In the genomic region with DNA sequence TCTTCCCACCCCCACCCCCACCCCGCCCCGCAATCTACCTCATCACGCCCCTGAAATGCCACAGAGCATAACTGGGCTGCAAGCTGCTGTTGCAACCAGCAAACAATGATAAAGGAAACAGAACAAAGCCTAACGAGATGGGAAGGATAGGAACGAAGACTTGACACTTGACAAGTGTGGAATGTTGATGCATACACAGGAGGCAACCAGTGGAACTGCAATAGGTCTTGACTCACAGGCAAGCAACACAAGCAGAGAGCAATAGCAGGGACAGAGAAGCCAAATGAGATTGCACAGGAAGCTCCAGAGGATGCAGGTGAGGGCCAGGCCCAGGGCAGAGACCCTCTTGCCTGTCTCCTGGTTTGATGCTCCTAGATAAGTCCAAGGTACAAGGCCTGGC, we compare ENCODE assay signal across 32 cellular contexts.
DNase-seq lines count a peak whose midpoint lies in the region; ATAC-seq, FAIRE-seq and TF ChIP-seq lines count a peak whose summit lies in the region.
"Had no signal": no experiment of that assay in that cellular context is flagged by ENCODE, and none has a peak within 500 bp of the region (broad histone marks: within the 10 kb centered on the region; RNA-seq: fewer than 3 reads in every experiment).

No MANE protein-coding gene starts in this region.

- BruUV-seq in HCT116 (replicated peaks; lab: Mats Ljungman, UMichigan) (no TSS peak), GM12878 (replicated peaks; lab: Mats Ljungman, UMichigan) (no TSS peak)

- no peak for TF ChIP-seq POLR2A in HCT116 (IDR thresholded peaks at IDR 0.05; ENCODE audit: borderline replicate concordance, extremely low read depth, insufficient read depth, insufficient read length)
- TF ChIP-seq POLR2A in GM12878 (IDR thresholded peaks at IDR 0.05; ENCODE audit: low read depth, low read length): no peak

- H3K9me2 ChIP-seq in HCT116 (ENCODE audit: insufficient read depth): no peaks in the 10 kb centered on the region

- FAIRE-seq in GM12878 (lab: Jason Lieb, UNC): no peak
- FAIRE-seq: astrocyte, D721Med, kidney, pancreas had no signal

- CTCF ChIA-PET in HCT116 (lab: Charles Lee) (no interaction called here), GM12878 (lab: Yijun Ruan, JAX) (interaction anchor here (0.6 to 4.6 kb wide), 8 partner anchors 8 to 74 kb away, joined by 3 to 46 read pairs (median 6); no protein-coding TSS in a partner anchor)

- peak overlapping the region; percentile 83 for H3K4me2 ChIP-seq in HCT116 (ENCODE audit: low read length)
- peak overlapping the region; percentile 49 for H3K4me2 ChIP-seq in GM12878 (ENCODE audit: control insufficient read depth, insufficient read depth)

- H3K4me1 ChIP-seq in HCT116 (ENCODE audit: control insufficient read depth in 1 of 2, insufficient read depth in 2 of 2, low read length in 2 of 2) (peaks cover 4 to 17% of the 10 kb centered on the region in 2 experiments; a peak in 3 of 4 replicates), GM12878 (ENCODE audit: control insufficient read depth, insufficient read depth, low read length) (peaks cover 10% of the 10 kb centered on the region; the same call in 1 of the 2 replicates)
- H3K4me1 ChIP-seq: pancreas, Peyer's patch, right atrium auricular region had no signal

- H3K9ac ChIP-seq in HCT116 (ENCODE audit: low read length): no peak overlapping the region
- peak overlapping the region; percentile 57 for H3K9ac ChIP-seq in GM12878 (ENCODE audit: control insufficient read depth, insufficient read depth, low read length)

- no peak overlapping the region for H2AFZ ChIP-seq in HCT116 (ENCODE audit: low read depth, low read length, poor library complexity, severe bottlenecking)
- no peak overlapping the region; the same call in 1 of the 2 replicates for H2AFZ ChIP-seq in GM12878 (ENCODE audit: control insufficient read depth, low read depth, low read length)

- TF ChIP-seq EP300 in GM12878 (IDR thresholded peaks at IDR 0.05; ENCODE audit: borderline replicate concordance in 1 of 2, control insufficient read depth in 1 of 2, low read depth in 2 of 2, low read length in 2 of 2): no peak

- H3K27me3 ChIP-seq in HCT116 (ENCODE audit: insufficient read depth, low read length) (no peaks in the 10 kb centered on the region), GM12878 (replicated peaks in 1 of 2; ENCODE audit: control insufficient read depth in 2 of 2, insufficient read depth in 2 of 2, low read length in 1 of 2) (no peaks in the 10 kb centered on the region), brain microvascular endothelial cell (replicated peaks) (no peaks in the 10 kb centered on the region), MG63 (no peaks in the 10 kb centered on the region)
- H3K27me3 ChIP-seq: pancreas, Peyer's patch, right atrium auricular region had no signal

- intact Hi-C loops in HCT116 (cut with micrococcal nuclease): no loop called here
- intact Hi-C loops in GM12878 (cut with micrococcal nuclease; ENCODE audit: unreplicated experiment): loop anchor here (5.0 kb wide), 1 partner anchor 36 kb away; no protein-coding TSS in a partner anchor

- no peaks in the 10 kb centered on the region for H4K20me1 ChIP-seq in HCT116 (ENCODE audit: insufficient read depth)
- no peaks in the 10 kb centered on the region for H4K20me1 ChIP-seq in GM12878 (ENCODE audit: control insufficient read depth, insufficient read depth)

- H3K36me3 ChIP-seq in HCT116 (ENCODE audit: control insufficient read depth in 1 of 2, insufficient read depth in 2 of 2, low read length in 2 of 2): peaks cover 0 to 2% of the 10 kb centered on the region in 2 experiments; a peak in 2 of 4 replicates
- H3K36me3 ChIP-seq in GM12878 (ENCODE audit: control insufficient read depth in 2 of 2, insufficient read depth in 2 of 2, low read length in 1 of 2): no peaks in the 10 kb centered on the region
- H3K36me3 ChIP-seq in brain microvascular endothelial cell (replicated peaks): no peaks in the 10 kb centered on the region
- no peaks in the 10 kb centered on the region for H3K36me3 ChIP-seq in MG63
- H3K36me3 ChIP-seq: pancreas, Peyer's patch, right atrium auricular region had no signal

- DNase-seq in Caki2 (ENCODE audit: low read depth) (peak; percentile 37), HCT116 (ENCODE audit: low read depth, low spot score) (no peak), GM12878 (ENCODE audit: low read depth, low spot score) (no peak), left kidney (ENCODE audit: low read depth, low spot score) (peak; percentile 24), brain microvascular endothelial cell (no peak), NOMO-1 treated with DMSO at 0.1 percent for 48 hours (lab: John Stamatoyannopoulos, UW; ENCODE audit: unreplicated experiment) (no peak), MG63 (no peak)
- no peak for DNase-seq in stimulated activated naive CD4-positive, alpha-beta T cell treated with Interleukin-2 at 50 U/mL for 16 hours (lab: John Stamatoyannopoulos, UW)
- DNase-seq: activated CD4-positive, alpha-beta T cell treated with anti-CD3 and anti-CD28 coated beads, Interleukin-2, amount 50 U/mL, for 48 hours; activated CD4-positive, CD25-positive, alpha-beta regulatory T cell treated with anti-CD3 and anti-CD28 coated beads, Interleukin-2, amount 50 U/mL, for 72 hours; activated naive CD4-positive, alpha-beta T cell; activated naive CD8-positive, alpha-beta T cell treated with anti-CD3 and anti-CD28 coated beads, Interleukin-2, amount 50 U/mL, for 24 hours; central memory CD4-positive, alpha-beta T cell; cortex of kidney; DND-41; effector memory CD4-positive, alpha-beta T cell; H7; kidney; mucosa of descending colon; NCI-H1436; NCI-H2081; NCI-H524 treated with DMSO at 0.1 percent for 48 hours; pancreas; Peyer's patch; SHP77 treated with DMSO at 0.1 percent for 48 hours; stimulated activated CD4-positive, alpha-beta T cell treated with anti-CD3 and anti-CD28 coated beads, Interleukin-2, amount 100 ng/mL, for 48 hours; trophoblast cell had no signal

- H3K4me3 ChIP-seq in HCT116 (replicated peaks in 1 of 2; ENCODE audit: low read depth in 1 of 2, low read length in 2 of 2) (no peak overlapping the region), GM12878 (peak overlapping the region; percentile 69), brain microvascular endothelial cell (ENCODE audit: low read depth, low read length) (no peak overlapping the region), MG63 (no peak overlapping the region)
- H3K4me3 ChIP-seq: lung, mucosa of descending colon, pancreas, Peyer's patch, right atrium auricular region had no signal

- in situ Hi-C loops in Caki2 (cut with HindIII; ENCODE audit: low pct_unique_long_range_greater_than_20kb, low sequenced_read_pairs): no loop called here
- in situ Hi-C loops in GM12878 (cut with MboI): no loop called here
- in situ Hi-C loops in brain microvascular endothelial cell (cut with HindIII; ENCODE audit: low pct_ligation_motif_present, low sequenced_read_pairs): no loop called here

- H3K9me3 ChIP-seq in HCT116 (ENCODE audit: control insufficient read depth in 1 of 2, insufficient read depth in 1 of 2, low read depth in 1 of 2, low read length in 2 of 2): no peaks in the 10 kb centered on the region
- H3K9me3 ChIP-seq in GM12878 (replicated peaks; ENCODE audit: control insufficient read depth, insufficient read depth, low read length): no peaks in the 10 kb centered on the region; the same call in none of the 3 replicates
- H3K9me3 ChIP-seq in MG63: no peaks in the 10 kb centered on the region
- H3K9me3 ChIP-seq: mucosa of descending colon, pancreas, Peyer's patch, right atrium auricular region had no signal

- ATAC-seq in HCT116 (no peak), GM12878 (peak; percentile 45)
- ATAC-seq: activated naive CD8-positive, alpha-beta T cell treated with anti-CD3 and anti-CD28 coated beads, Interleukin-2, amount 50 U/mL, for 24 hours; mucosa of descending colon; natural killer cell treated with Interleukin-12 subunit alpha and Interleukin-12 subunit beta and Interleukin-15 and Interleukin-18, amount 100 ng/mL, for 72 hours; pancreas had no signal

- H3K79me2 ChIP-seq in HCT116 (ENCODE audit: insufficient read depth, low read length): peaks cover 68% of the 10 kb centered on the region
- H3K79me2 ChIP-seq in GM12878 (ENCODE audit: control insufficient read depth, insufficient read depth, low read length): peaks cover 52% of the 10 kb centered on the region

- no peak for TF ChIP-seq RAD21 in HCT116 (IDR thresholded peaks at IDR 0.05; ENCODE audit: low read depth)
- TF ChIP-seq RAD21 in GM12878 (IDR thresholded peaks at IDR 0.05; ENCODE audit: insufficient read depth, low read depth, low read length): no peak

- TF ChIP-seq CTCF in HCT116 (IDR thresholded peaks at IDR 0.05 in 2 of 3, conservative IDR thresholded peaks at IDR 0.05 in 1 of 3; ENCODE audit: borderline replicate concordance in 1 of 3, insufficient read depth in 1 of 3, low read depth in 2 of 3, low read length in 2 of 3): no peak
- no peak for TF ChIP-seq CTCF in GM12878 (IDR thresholded peaks at IDR 0.05 in 2 of 3, conservative IDR thresholded peaks at IDR 0.05 in 1 of 3; ENCODE audit: control insufficient read depth in 2 of 3, extremely low read depth in 1 of 3, insufficient read depth in 1 of 3, low read depth in 3 of 3, low read length in 3 of 3)
- TF ChIP-seq CTCF in brain microvascular endothelial cell (IDR thresholded peaks at IDR 0.05; ENCODE audit: low read depth, low read length, missing control alignments): no peak

- RAD21 ChIA-PET in HCT116 (lab: Charles Lee; ENCODE audit: low non-redundant PET in 1 of 2, low total read pairs in 2 of 2, uncharacterized antibody in 2 of 2, unreplicated experiment in 2 of 2) (no interaction called here), GM12878 (lab: Charles Lee; ENCODE audit: unreplicated experiment) (interaction anchor here (0.7 to 12.5 kb wide), 9 partner anchors 8 to 133 kb away, joined by 3 to 207 read pairs (median 6); no protein-coding TSS in a partner anchor)

- WGBS in GM12878 (ENCODE audit: insufficient coverage, insufficient replicate concordance, low lambda C conversion rate, missing lambda C conversion rate): 45% methylated on average over 5 of the region's 5 CpGs

- SMC1A ChIA-PET in GM12878 (lab: Charles Lee; ENCODE audit: uncharacterized antibody, unreplicated experiment): interaction anchor here (0.6 to 18.8 kb wide), 14 partner anchors 8 to 654 kb away, joined by 3 to 394 read pairs (median 4); no protein-coding TSS in a partner anchor

- POLR2A ChIA-PET in HCT116 (lab: Charles Lee): no interaction called here
- POLR2A ChIA-PET in GM12878 (lab: Charles Lee): interaction anchor here (0.6 to 3.9 kb wide), 8 partner anchors 10 to 1788 kb away, joined by 3 to 33 read pairs (median 6); a partner anchor contains a TSS

- H3K27ac ChIP-seq in HCT116 (ENCODE audit: low read depth, low read length) (no peak overlapping the region), GM12878 (ENCODE audit: control insufficient read depth, insufficient read depth) (peak overlapping the region; percentile 72), brain microvascular endothelial cell (no peak overlapping the region)
- H3K27ac ChIP-seq: pancreas, Peyer's patch, right atrium auricular region had no signal

TF ChIP-seq in HCT116, 20 proteins besides CTCF, POLR2A, EP300 and RAD21 (continues in another document):
- TF ChIP-seq SIN3A (IDR thresholded peaks at IDR 0.05; ENCODE audit: low read depth): no peak

TF ChIP-seq in GM12878, 131 proteins besides CTCF, POLR2A, EP300 and RAD21 (continues in another document):
- no peak for TF ChIP-seq ETV6 (conservative IDR thresholded peaks at IDR 0.05 in 1 of 2, IDR thresholded peaks at IDR 0.05 in 1 of 2; ENCODE audit: borderline replicate concordance in 1 of 2, low read depth in 1 of 2)

Comparison
In these comparisons a context has a peak if more than half of its experiments do, and no peak if none do; other contexts are left out.
1. DNase-seq: peak in Caki2 (single experiment) and left kidney (single experiment); none in HCT116 (single experiment), GM12878 (single experiment), brain microvascular endothelial cell (single experiment), stimulated activated naive CD4-positive, alpha-beta T cell treated with Interleukin-2 at 50 U/mL for 16 hours (single experiment), NOMO-1 treated with DMSO at 0.1 percent for 48 hours (single experiment) and MG63 (single experiment).